8 cellular contexts compared by ENCODE assay signal in the genomic region with DNA sequence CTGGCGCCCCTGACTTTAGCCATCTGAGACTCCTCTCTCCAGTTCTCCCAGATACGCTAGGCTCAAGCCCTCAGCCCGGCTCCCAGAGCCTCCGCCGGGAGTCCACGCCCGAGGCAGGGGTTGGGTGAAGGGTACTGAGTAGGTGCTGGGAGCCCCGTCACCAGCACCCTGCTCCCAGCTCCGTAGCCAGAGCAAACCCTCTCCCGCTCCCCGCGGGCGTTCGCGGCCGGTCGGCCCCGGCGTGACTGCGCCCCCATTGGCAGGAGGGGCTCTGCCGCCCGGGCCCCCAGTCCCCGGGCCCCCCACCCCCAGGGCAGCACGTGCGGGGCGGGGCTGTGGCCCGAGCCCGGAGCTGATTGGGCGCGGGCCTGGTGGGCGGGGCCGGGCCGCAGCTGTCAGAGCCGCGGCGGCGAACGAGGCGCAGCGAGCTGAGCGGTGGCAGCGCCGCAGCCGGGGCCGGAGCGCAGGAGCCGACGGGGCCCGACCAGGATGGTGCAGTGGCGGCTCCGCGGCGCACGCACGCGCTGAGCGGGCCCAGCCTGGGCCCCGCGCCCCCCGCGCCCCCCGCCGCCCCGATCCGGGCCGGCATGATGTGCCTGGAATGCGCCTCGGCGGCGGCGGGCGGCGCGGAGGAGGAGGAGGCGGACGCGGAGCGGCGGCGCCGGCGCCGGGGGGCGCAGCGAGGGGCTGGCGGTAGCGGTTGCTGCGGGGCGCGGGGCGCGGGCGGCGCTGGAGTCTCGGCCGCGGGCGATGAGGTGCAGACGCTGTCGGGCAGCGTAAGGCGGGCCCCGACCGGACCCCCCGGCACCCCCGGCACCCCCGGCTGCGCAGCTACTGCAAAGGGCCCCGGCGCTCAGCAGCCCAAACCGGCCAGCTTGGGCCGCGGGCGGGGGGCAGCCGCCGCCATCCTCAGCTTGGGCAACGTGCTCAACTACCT. TPM values are rescaled to one million over a fixed set of nuclear protein-coding genes. Genes with fewer than 3 reads are reported as not detected.
DNase-seq lines count a peak whose midpoint lies in the region; ATAC-seq and TF ChIP-seq lines count a peak whose summit lies in the region.

A gene with protein sequence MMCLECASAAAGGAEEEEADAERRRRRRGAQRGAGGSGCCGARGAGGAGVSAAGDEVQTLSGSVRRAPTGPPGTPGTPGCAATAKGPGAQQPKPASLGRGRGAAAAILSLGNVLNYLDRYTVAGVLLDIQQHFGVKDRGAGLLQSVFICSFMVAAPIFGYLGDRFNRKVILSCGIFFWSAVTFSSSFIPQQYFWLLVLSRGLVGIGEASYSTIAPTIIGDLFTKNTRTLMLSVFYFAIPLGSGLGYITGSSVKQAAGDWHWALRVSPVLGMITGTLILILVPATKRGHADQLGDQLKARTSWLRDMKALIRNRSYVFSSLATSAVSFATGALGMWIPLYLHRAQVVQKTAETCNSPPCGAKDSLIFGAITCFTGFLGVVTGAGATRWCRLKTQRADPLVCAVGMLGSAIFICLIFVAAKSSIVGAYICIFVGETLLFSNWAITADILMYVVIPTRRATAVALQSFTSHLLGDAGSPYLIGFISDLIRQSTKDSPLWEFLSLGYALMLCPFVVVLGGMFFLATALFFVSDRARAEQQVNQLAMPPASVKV (plus strand): TSS at position 421 of the 937 bp plus-strand sequence. CDS start 167 bp downstream, at position 588.

- peak within 1 kb of the TSS; percentile 88 for H3K14ac ChIP-seq in trophoblast cell (ENCODE audit: low read length)

- H3K4me2 ChIP-seq in SU-DHL-6 (ENCODE audit: low read depth, low read length, poor library complexity, severe bottlenecking) (peak within 1 kb of the TSS; percentile 59), trophoblast cell (ENCODE audit: low read length) (peak within 1 kb of the TSS; percentile 94)

- H3K27ac ChIP-seq in HUES6 (ENCODE audit: low read depth, low read length): no peak within 1 kb of the TSS
- H3K27ac ChIP-seq in SU-DHL-6 (ENCODE audit: low read depth, low read length): no peak within 1 kb of the TSS
- H3K27ac ChIP-seq in adipose tissue (ENCODE audit: low read depth, low read length): no peak within 1 kb of the TSS
- H3K27ac ChIP-seq in trophoblast cell (ENCODE audit: low read depth, low read length): peak within 1 kb of the TSS; percentile 34

- TF ChIP-seq CTCF in GM13976 (IDR thresholded peaks at IDR 0.05; ENCODE audit: borderline replicate concordance, control extremely low read depth, extremely low read depth, insufficient read depth, missing control alignments) (no peak), SU-DHL-6 (IDR thresholded peaks at IDR 0.05; ENCODE audit: insufficient read depth, low read length, poor library complexity, severe bottlenecking) (no peak), type B pancreatic cell (conservative IDR thresholded peaks at IDR 0.05) (no peak)

- peak; percentile 94 for ATAC-seq in left ventricle myocardium superior
- no peak for ATAC-seq in GM19463 (IDR thresholded peaks at IDR 0.05; ENCODE audit: unreplicated experiment)

- H3K18ac ChIP-seq in trophoblast cell (ENCODE audit: low read length): peak within 1 kb of the TSS; percentile 78

- H3K36me3 Mint-ChIP-seq in type B pancreatic cell: no peaks in the 10 kb centered on the region

- peak within 1 kb of the TSS; percentile 85 for H2BK120ac ChIP-seq in trophoblast cell (ENCODE audit: insufficient read depth, low read length, poor library complexity)

- peaks cover 12% of the 10 kb centered on the region for H3K4me1 Mint-ChIP-seq in type B pancreatic cell (ENCODE audit: unreplicated experiment)

- peak within 1 kb of the TSS; percentile 58 for H3K27ac Mint-ChIP-seq in type B pancreatic cell

- H3K9me3 Mint-ChIP-seq in type B pancreatic cell: no peaks in the 10 kb centered on the region

- H2BK12ac ChIP-seq in trophoblast cell (ENCODE audit: low read length): peak within 1 kb of the TSS; percentile 65

- no peaks in the 10 kb centered on the region for H4K20me1 ChIP-seq in SU-DHL-6 (ENCODE audit: low read depth, low read length)

- no peaks in the 10 kb centered on the region for H3K9me3 ChIP-seq in HUES6 (ENCODE audit: control insufficient read depth, insufficient read depth, low read depth, low read length)
- H3K9me3 ChIP-seq in SU-DHL-6 (ENCODE audit: insufficient read depth, low read length): no peaks in the 10 kb centered on the region
- H3K9me3 ChIP-seq in trophoblast cell (ENCODE audit: insufficient read depth, low read depth, low read length): no peaks in the 10 kb centered on the region

- H3K4me1 ChIP-seq in HUES6 (ENCODE audit: control insufficient read depth, insufficient read depth, low read length): peaks cover 17% of the 10 kb centered on the region; the same call in 1 of the 2 replicates
- peaks cover 39 to 45% of the 10 kb centered on the region in 2 experiments for H3K4me1 ChIP-seq in trophoblast cell (ENCODE audit: control insufficient read depth in 1 of 2, insufficient read depth in 2 of 2, low read length in 2 of 2)

- no peak within 1 kb of the TSS for H4K12ac ChIP-seq in trophoblast cell (ENCODE audit: low read depth, low read length)

- H3K4ac ChIP-seq in trophoblast cell (ENCODE audit: low read depth, low read length): peak within 1 kb of the TSS; percentile 97

- no peak within 1 kb of the TSS for H3K9ac ChIP-seq in HUES6 (ENCODE audit: low read length)
- H3K9ac ChIP-seq in SU-DHL-6 (ENCODE audit: low read length): no peak within 1 kb of the TSS; the same call in 1 of the 2 replicates
- peak within 1 kb of the TSS; percentile 96 for H3K9ac ChIP-seq in trophoblast cell (ENCODE audit: low read length)

- H4K91ac ChIP-seq in trophoblast cell (ENCODE audit: low read depth, low read length): peak within 1 kb of the TSS; percentile 86

- H3K4me3 ChIP-seq in HUES6 (ENCODE audit: low read depth, low read length): peak within 1 kb of the TSS; percentile 56
- H3K4me3 ChIP-seq in SU-DHL-6 (ENCODE audit: insufficient read depth, low read length, poor library complexity, severe bottlenecking): peak within 1 kb of the TSS; percentile 47
- peak within 1 kb of the TSS; percentile 88 for H3K4me3 ChIP-seq in trophoblast cell (ENCODE audit: low read depth, low read length)

- DNase-seq in GM13976 (ENCODE audit: low spot score): peak; percentile 89
- peak; percentile 86 for DNase-seq in left ventricle myocardium superior
- DNase-seq in trophoblast cell: peak; percentile 52 to 69
- DNase-seq in type B pancreatic cell (ENCODE audit: extremely low spot score, unreplicated experiment): no peak

- peaks cover 56% of the 10 kb centered on the region for H3K27me3 Mint-ChIP-seq in type B pancreatic cell

- H3K9me2 ChIP-seq in SU-DHL-6 (replicated peaks; ENCODE audit: insufficient read depth, low read length): no peaks in the 10 kb centered on the region

- in situ Hi-C loops in GM13976 (cut with MboI; ENCODE audit: low sequenced_read_pairs, unreplicated experiment): no loop called here

- whole genome bisulfite sequencing in adipose tissue, 3 donors: 1% methylated on average over 72 to 104 of the region's 117 CpGs
- no CpG with 5 or more reads among the region's 117 CpGs for WGBS in trophoblast cell (ENCODE audit: extremely low coverage, insufficient coverage, insufficient read length)

- peak within 1 kb of the TSS; percentile 91 for H3K4me3 Mint-ChIP-seq in type B pancreatic cell

- H3F3A ChIP-seq in SU-DHL-6 (ENCODE audit: insufficient read depth): no peaks in the 10 kb centered on the region

- H3K79me2 ChIP-seq in SU-DHL-6 (ENCODE audit: insufficient read depth, low read length): no peaks in the 10 kb centered on the region
- H3K79me2 ChIP-seq in trophoblast cell (ENCODE audit: control insufficient read depth, insufficient read depth, low read length, poor library complexity): peaks cover 34% of the 10 kb centered on the region

- H2AFZ ChIP-seq in SU-DHL-6 (ENCODE audit: low read depth, low read length, severe bottlenecking) (no peak within 1 kb of the TSS), trophoblast cell (ENCODE audit: insufficient read depth, low read length, poor library complexity) (peak within 1 kb of the TSS; percentile 57)

- H2AK5ac ChIP-seq in trophoblast cell (ENCODE audit: low read length): peak within 1 kb of the TSS; percentile 75

- H3K79me1 ChIP-seq in trophoblast cell (ENCODE audit: low read length): peaks cover 43% of the 10 kb centered on the region

- no peak within 1 kb of the TSS for H3K23ac ChIP-seq in trophoblast cell (ENCODE audit: low read length)

- intact Hi-C loops in left ventricle myocardium superior (cut with micrococcal nuclease): no loop called here

- H2BK5ac ChIP-seq in trophoblast cell (ENCODE audit: low read depth, low read length, poor library complexity): peak within 1 kb of the TSS; percentile 73

- H3K27me3 ChIP-seq in HUES6 (ENCODE audit: control insufficient read depth, insufficient read depth, low read length) (peaks cover 67% of the 10 kb centered on the region), SU-DHL-6 (ENCODE audit: low read length) (0 out of 2 replicates have a peak, but pooled peaks cover 5% of the 10 kb centered on the region), trophoblast cell (ENCODE audit: insufficient read depth, low read length) (no peaks in the 10 kb centered on the region)

- H4K8ac ChIP-seq in trophoblast cell (ENCODE audit: low read depth, low read length): peak within 1 kb of the TSS; percentile 72

- H3K36me3 ChIP-seq in HUES6 (ENCODE audit: control insufficient read depth, insufficient read depth, low read length) (no peaks in the 10 kb centered on the region), SU-DHL-6 (ENCODE audit: low read length) (no peaks in the 10 kb centered on the region), trophoblast cell (ENCODE audit: control insufficient read depth in 1 of 2, insufficient read depth in 2 of 2, low read length in 2 of 2) (peaks cover 9 to 14% of the 10 kb centered on the region in 2 experiments)

RNA-seq across cellular contexts. Expression of the gene that starts here (rescaled TPM):
- polyA plus RNA-seq in adipose tissue: 10 to 100 TPM; 13.5 to 32.8 (median 26.9) TPM
- 12.7 TPM for total RNA-seq in left ventricle myocardium superior
- 153 and 164 TPM in 2 replicates for polyA plus RNA-seq in trophoblast cell (2013)
- total RNA-seq in type B pancreatic cell (ENCODE audit: low replicate concordance): 16.1 and 36.7 TPM in 2 replicates
